In genomic region chr12:47032644-47033043, GRCh38 we compare ENCODE assay signal across 9 cellular contexts. TPM values are rescaled to one million over a fixed set of nuclear protein-coding genes. Genes with fewer than 3 reads are reported as not detected.
DNase-seq lines count a peak whose midpoint lies in the region; ATAC-seq and TF ChIP-seq lines count a peak whose summit lies in the region.
"Had no signal": no experiment of that assay in that cellular context is flagged by ENCODE, and none has a peak within 500 bp of the region (broad histone marks: within the 10 kb centered on the region; RNA-seq: fewer than 3 reads in every experiment).

No MANE protein-coding gene starts in this region.

- no peaks in the 10 kb centered on the region for H3K36me3 Mint-ChIP-seq in activated naive CD4-positive, alpha-beta T cell treated with anti-CD3 and anti-CD28 coated beads, Interleukin-2, amount 50 U/mL, for 72 hours

- WGBS in heart right ventricle, 2 donors = 6 to 15% methylated on average over 1 of the region's 1 CpG

- H3K4me1 ChIP-seq in heart right ventricle = peaks cover 0 to 7% (median 0%) of the 10 kb centered on the region in 9 donors
- H3K4me1 ChIP-seq in gastrocnemius medialis = peaks cover 0 to 5% of the 10 kb centered on the region in 2 donors
- H3K4me1 ChIP-seq: HAP-1 had no signal

- intact Hi-C loops in heart right ventricle (cut with DNase I) = loop anchor here in 9 of 10 donors (1.0 to 10.0 kb wide), 10 partner anchors 272 to 655 kb away; no protein-coding TSS in a partner anchor
- intact Hi-C loops in gastrocnemius medialis (cut with DNase I; ENCODE audit: low total_unique reads) = loop anchor here (2.0 to 10.0 kb wide), 5 partner anchors 40 to 672 kb away; partner anchors contain the start of gene RPAP3

- H3K27ac Mint-ChIP-seq in activated naive CD4-positive, alpha-beta T cell treated with anti-CD3 and anti-CD28 coated beads, Interleukin-2, amount 50 U/mL, for 72 hours = peak overlapping the region in 1 of 2 donors; percentile 34

- H3K9me3 Mint-ChIP-seq in activated naive CD4-positive, alpha-beta T cell treated with anti-CD3 and anti-CD28 coated beads, Interleukin-2, amount 50 U/mL, for 72 hours = peaks cover 0 to 6% of the 10 kb centered on the region in 2 donors

- no peaks in the 10 kb centered on the region for H3K36me3 ChIP-seq in heart right ventricle
- H3K36me3 ChIP-seq in gastrocnemius medialis = no peaks in the 10 kb centered on the region
- H3K36me3 ChIP-seq: HAP-1 had no signal

- H3K27ac ChIP-seq in heart right ventricle = no peak overlapping the region
- peak overlapping the region in 2 of 4 donors; percentile 18 to 74 for H3K27ac ChIP-seq in gastrocnemius medialis

- ATAC-seq in activated naive CD4-positive, alpha-beta T cell treated with anti-CD3 and anti-CD28 coated beads, Interleukin-2, amount 50 U/mL, for 72 hours = peak; percentile 62 to 78
- ATAC-seq in heart right ventricle (peak in 5 of 8 donors; percentile 57 to 81 (median 73)), gastrocnemius medialis (peak; percentile 77 to 83)

- H3K27me3 ChIP-seq in heart right ventricle (peaks cover 0 to 3% (median 0%) of the 10 kb centered on the region in 7 donors), gastrocnemius medialis (no peaks in the 10 kb centered on the region)

- H3K4me3 ChIP-seq in heart right ventricle (no peak overlapping the region), gastrocnemius medialis (no peak overlapping the region)
- H3K4me3 ChIP-seq: HAP-1 had no signal

- TF ChIP-seq POLR2A in gastrocnemius medialis (IDR thresholded peaks at IDR 0.05) = no peak

- in situ Hi-C loops in gastrocnemius medialis (cut with MboI; ENCODE audit: low sequenced_read_pairs in 4 of 4) = loop anchor here in 3 of 4 donors (10.0 to 25.0 kb wide), 2 partner anchors 362 to 630 kb away; no protein-coding TSS in a partner anchor

- H3K9me3 ChIP-seq in heart right ventricle = no peaks in the 10 kb centered on the region
- no peaks in the 10 kb centered on the region for H3K9me3 ChIP-seq in gastrocnemius medialis
- H3K9me3 ChIP-seq: HAP-1 had no signal

- TF ChIP-seq CTCF in heart right ventricle (IDR thresholded peaks at IDR 0.05) (peak; percentile 23 to 74 (median 65)), gastrocnemius medialis (IDR thresholded peaks at IDR 0.05 in 4 of 5, conservative IDR thresholded peaks at IDR 0.05 in 1 of 5) (peak; percentile 15 to 66 (median 50))

- peak; percentile 8 for DNase-seq in stimulated activated CD4-positive, alpha-beta T cell treated with anti-CD3 and anti-CD28 coated beads, Interleukin-15, amount 100 ng/mL, for 24 hours
- DNase-seq in stimulated activated CD4-positive, alpha-beta T cell treated with anti-CD3 and anti-CD28 coated beads, Interleukin-4, amount 100 ng/mL, for 1 hour = no peak
- DNase-seq in NCI-H1417 (lab: John Stamatoyannopoulos, UW) (peak in 2 of 3 experiments; percentile 36 to 84), heart right ventricle (peak in 1 of 2 donors; percentile 22), gastrocnemius medialis (no peak), COLO829 (ENCODE audit: low spot score) (no peak)
- DNase-seq in activated naive CD4-positive, alpha-beta T cell treated with anti-CD3 and anti-CD28 coated beads, Interleukin-2, amount 50 U/mL, for 72 hours (ENCODE audit: low spot score in 2 of 2) = no peak
- DNase-seq in activated effector memory CD4-positive, alpha-beta T cell treated with anti-CD3 and anti-CD28 coated beads, Interleukin-2, amount 50 U/mL, for 16 hours = no peak

RNA-seq across cellular contexts. Expression of gene PCED1B, which starts 46.8 kb away (rescaled TPM):
- 100 to 1,000 TPM in 1 of 2 donors, 10 to 100 TPM in 1; 92.5 to 149 TPM for total RNA-seq in activated naive CD4-positive, alpha-beta T cell treated with anti-CD3 and anti-CD28 coated beads, Interleukin-2, amount 50 U/mL, for 72 hours
- 1 to 10 TPM in 4 of 10 donors, under 1 TPM in 6; 0.49 to 4.8 (median 0.87) TPM for total RNA-seq in heart right ventricle
- polyA plus RNA-seq in heart right ventricle = 1 to 10 TPM in 1 of 2 donors, under 1 TPM in 1; 0.87 to 1.6 TPM
- total RNA-seq in gastrocnemius medialis = under 1 TPM in 3 of 4 donors, not detected in 1; 0.36 to 0.55 (median 0.47) TPM

RNA-seq across cellular contexts. Expression of gene AMIGO2, which starts 47.1 kb away (rescaled TPM):
- total RNA-seq in activated naive CD4-positive, alpha-beta T cell treated with anti-CD3 and anti-CD28 coated beads, Interleukin-2, amount 50 U/mL, for 72 hours = 10 to 100 TPM; 11.8 to 39.2 TPM
- total RNA-seq in heart right ventricle = 1 to 10 TPM; 1.1 to 3.2 (median 1.9) TPM
- polyA plus RNA-seq in heart right ventricle = 1 to 10 TPM; 3.1 to 3.3 TPM
- total RNA-seq in gastrocnemius medialis = 1 to 10 TPM in 1 of 4 donors, under 1 TPM in 3; 0.41 to 1.5 (median 0.51) TPM

Comparison
In these comparisons a context has a peak if more than half of its experiments do, and no peak if none do; other contexts are left out.
1. DNase-seq: peak in stimulated activated CD4-positive, alpha-beta T cell treated with anti-CD3 and anti-CD28 coated beads, Interleukin-15, amount 100 ng/mL, for 24 hours (single experiment) and NCI-H1417 (2 of 3); none in stimulated activated CD4-positive, alpha-beta T cell treated with anti-CD3 and anti-CD28 coated beads, Interleukin-4, amount 100 ng/mL, for 1 hour (single experiment), activated naive CD4-positive, alpha-beta T cell treated with anti-CD3 and anti-CD28 coated beads, Interleukin-2, amount 50 U/mL, for 72 hours (0 of 2), gastrocnemius medialis (0 of 2), COLO829 (single experiment) and activated effector memory CD4-positive, alpha-beta T cell treated with anti-CD3 and anti-CD28 coated beads, Interleukin-2, amount 50 U/mL, for 16 hours (single experiment).
2. RNA of gene PCED1B, which starts 46.8 kb away (total RNA-seq): 92.5 to 149 TPM in activated naive CD4-positive, alpha-beta T cell treated with anti-CD3 and anti-CD28 coated beads, Interleukin-2, amount 50 U/mL, for 72 hours; 0.49 to 4.8 TPM in heart right ventricle and 0.36 to 0.55 TPM in gastrocnemius medialis; every median in the first group is over 10 times any median in the second.
3. Peak in every context shown above with its lines, with median percentiles within 50 percentile points of each other: ATAC-seq.